Comparison of ENCODE assay signal across 13 cellular contexts in genomic region chr4:7867701-7868429, GRCh38.
DNase-seq lines count a peak whose midpoint lies in the region; ATAC-seq and TF ChIP-seq lines count a peak whose summit lies in the region.
"Had no signal": no experiment of that assay in that cellular context is flagged by ENCODE, and none has a peak within 500 bp of the region (broad histone marks: within the 10 kb centered on the region; RNA-seq: fewer than 3 reads in every experiment).

No MANE protein-coding gene starts in this region.

- H3K27me3 ChIP-seq in IMR-90 (ENCODE audit: control insufficient read depth, insufficient read depth, low read length) (no peaks in the 10 kb centered on the region), adipocyte (replicated peaks; ENCODE audit: control insufficient read depth, insufficient read depth, low read length) (no peaks in the 10 kb centered on the region), mesenchymal stem cell (ENCODE audit: control insufficient read depth in 1 of 2, insufficient read depth in 1 of 2, low read length in 2 of 2) (no peaks in the 10 kb centered on the region), gastrocnemius medialis (no peaks in the 10 kb centered on the region), transverse colon (no peaks in the 10 kb centered on the region)

- peaks cover 6% of the 10 kb centered on the region for H3K9me3 Mint-ChIP-seq in activated T-cell treated with anti-CD3 and anti-CD28 coated beads, Interleukin-2, amount 50 U/mL, for 24 hours

- BruUV-seq in IMR-90 (replicated peaks; lab: Mats Ljungman, UMichigan) = no TSS peak

- no peak for DNase-seq in activated T-cell treated with anti-CD3 and anti-CD28 coated beads, Interleukin-2, amount 50 U/mL, for 24 hours
- DNase-seq in activated T-cell treated with anti-CD3 and anti-CD28 coated beads for 4 hours (no peak), IMR-90 (peak; percentile 73), adipocyte (ENCODE audit: low read depth) (no peak), mesenchymal stem cell (peak; percentile 34), activated gamma-delta T cell treated with Interleukin-2 at 50 U/mL for 16 hours (no peak), gastrocnemius medialis (no peak), transverse colon (no peak)
- DNase-seq: activated naive CD8-positive, alpha-beta T cell treated with anti-CD3 and anti-CD28 coated beads, Interleukin-2, amount 10 ng/mL, durations not matched to agents 7 days and 5 days; effector CD4-positive, alpha-beta T cell; heart right ventricle; lower lobe of right lung; nucleus accumbens had no signal

- no peaks in the 10 kb centered on the region for H3K27me3 Mint-ChIP-seq in activated T-cell treated with anti-CD3 and anti-CD28 coated beads, Interleukin-2, amount 50 U/mL, for 24 hours
- H3K27me3 Mint-ChIP-seq: activated naive CD8-positive, alpha-beta T cell treated with anti-CD3 and anti-CD28 coated beads, Interleukin-2, amount 10 ng/mL, durations not matched to agents 7 days and 5 days had no signal

- H2BK15ac ChIP-seq in IMR-90 (ENCODE audit: low read depth, low read length) = peak overlapping the region; percentile 88; the same call in 1 of the 3 replicates
- no peak overlapping the region for H2BK15ac ChIP-seq in mesenchymal stem cell (ENCODE audit: low read depth, poor library complexity, severe bottlenecking)

- POLR2A ChIA-PET in IMR-90 (lab: Charles Lee; ENCODE audit: unreplicated experiment) = no interaction called here

- peak; percentile 15; the same call in 1 of the 2 replicates for TF ChIP-seq RAD21 in IMR-90 (IDR thresholded peaks at IDR 0.05; ENCODE audit: low read length)

- peaks cover 50% of the 10 kb centered on the region for H3K36me3 ChIP-seq in IMR-90 (ENCODE audit: control insufficient read depth, insufficient read depth, low read length)
- H3K36me3 ChIP-seq in adipocyte (ENCODE audit: control insufficient read depth, insufficient read depth, low read length, severe bottlenecking) = peaks cover 52% of the 10 kb centered on the region
- H3K36me3 ChIP-seq in mesenchymal stem cell (ENCODE audit: control insufficient read depth in 1 of 2, insufficient read depth in 2 of 2, low read depth in 1 of 2, low read length in 2 of 2) = peaks cover 38 to 57% of the 10 kb centered on the region in 2 experiments
- peaks cover 0 to 10% of the 10 kb centered on the region in 2 donors for H3K36me3 ChIP-seq in gastrocnemius medialis
- peaks cover 0 to 10% (median 0%) of the 10 kb centered on the region in 4 donors for H3K36me3 ChIP-seq in transverse colon

- H2BK5ac ChIP-seq in IMR-90 (ENCODE audit: low read depth, low read length, poor library complexity, severe bottlenecking) (peak overlapping the region; percentile 90), mesenchymal stem cell (ENCODE audit: low read depth, low read length, poor library complexity, severe bottlenecking) (no peak overlapping the region)

- peak overlapping the region; percentile 90 for H2AK5ac ChIP-seq in IMR-90 (ENCODE audit: low read depth, low read length)
- peak overlapping the region; percentile 6 for H2AK5ac ChIP-seq in mesenchymal stem cell (ENCODE audit: low read length, severe bottlenecking)

- peaks cover 18% of the 10 kb centered on the region; the same call in 1 of the 2 replicates for H4K20me1 ChIP-seq in IMR-90 (ENCODE audit: insufficient read depth, low read length)

- H3K9me3 ChIP-seq in IMR-90 (ENCODE audit: control insufficient read depth, insufficient read depth, low read length) (no peaks in the 10 kb centered on the region), adipocyte (ENCODE audit: control insufficient read depth, low read length) (no peaks in the 10 kb centered on the region), mesenchymal stem cell (ENCODE audit: control insufficient read depth, low read length) (no peaks in the 10 kb centered on the region), gastrocnemius medialis (no peaks in the 10 kb centered on the region), transverse colon (no peaks in the 10 kb centered on the region)
- H3K9me3 ChIP-seq: heart right ventricle, lower lobe of right lung had no signal

- TF ChIP-seq EP300 in transverse colon (IDR thresholded peaks at IDR 0.05; ENCODE audit: low read depth) = no peak

- H3K36me3 Mint-ChIP-seq in activated T-cell treated with anti-CD3 and anti-CD28 coated beads, Interleukin-2, amount 50 U/mL, for 24 hours (ENCODE audit: low read depth) = peaks cover 44% of the 10 kb centered on the region

- H3K79me1 ChIP-seq in IMR-90 (ENCODE audit: low read depth in 1 of 2, low read length in 2 of 2) (peaks cover 21 to 86% of the 10 kb centered on the region in 2 experiments), mesenchymal stem cell (replicated peaks; ENCODE audit: low read length, poor library complexity, severe bottlenecking) (peaks cover 29% of the 10 kb centered on the region)

- H2BK120ac ChIP-seq in IMR-90 (ENCODE audit: low read depth, low read length) (peak overlapping the region; percentile 87), mesenchymal stem cell (ENCODE audit: low read depth, low read length) (no peak overlapping the region)

- TF ChIP-seq POLR2A in IMR-90 (IDR thresholded peaks at IDR 0.05; ENCODE audit: low read depth, low read length) (no peak), gastrocnemius medialis (IDR thresholded peaks at IDR 0.05) (no peak), transverse colon (IDR thresholded peaks at IDR 0.05) (no peak)

- 10% methylated on average over 4 of the region's 8 CpGs; no CpG with 5 or more reads in 1 of the 2 experiments for WGBS in IMR-90 (ENCODE audit: extremely low coverage in 2 of 2, insufficient read length in 1 of 2), 2 experiments
- 16% methylated on average over 5 of the region's 8 CpGs for WGBS in mesenchymal stem cell
- 53 to 91% methylated on average over 4 to 8 of the region's 8 CpGs for WGBS in transverse colon (ENCODE audit: low coverage in 1 of 2), 2 donors

- peak overlapping the region; percentile 12 for H2AK9ac ChIP-seq in IMR-90 (replicated peaks; ENCODE audit: low read depth, low read length, poor library complexity)

- H3K4me1 Mint-ChIP-seq in activated T-cell treated with anti-CD3 and anti-CD28 coated beads, Interleukin-2, amount 50 U/mL, for 24 hours (ENCODE audit: low read depth) = peaks cover 26% of the 10 kb centered on the region

- H2BK12ac ChIP-seq in mesenchymal stem cell (ENCODE audit: low read length in 2 of 2) = no peak overlapping the region

- intact Hi-C loops in IMR-90 (cut with micrococcal nuclease) = loop anchor here (2.0 to 5.0 kb wide), 2 partner anchors 37 to 741 kb away; no protein-coding TSS in a partner anchor
- intact Hi-C loops in gastrocnemius medialis (cut with DNase I; ENCODE audit: low total_unique reads) = no loop called here
- intact Hi-C loops in transverse colon (cut with DNase I; ENCODE audit: low total_unique reads) = no loop called here

- H4K91ac ChIP-seq in IMR-90 (ENCODE audit: insufficient read depth, low read depth, low read length) = peak overlapping the region; percentile 84
- no peak overlapping the region for H4K91ac ChIP-seq in mesenchymal stem cell (ENCODE audit: low read length)

- dilution Hi-C loops in IMR-90 (cut with HindIII; ENCODE audit: low sequenced_read_pairs, unreplicated experiment) = no loop called here

- H2AFZ ChIP-seq in IMR-90 (replicated peaks; ENCODE audit: low read length, poor library complexity) = no peak overlapping the region
- H2AFZ ChIP-seq in mesenchymal stem cell (ENCODE audit: low read depth, low read length) = no peak overlapping the region

- peak overlapping the region; percentile 68 for H2BK20ac ChIP-seq in IMR-90 (ENCODE audit: low read depth, low read length)

- peak overlapping the region; percentile 51; the same call in 1 of the 2 replicates for H3K56ac ChIP-seq in IMR-90 (ENCODE audit: extremely low read depth, insufficient read depth, low read length)

- H3K27ac ChIP-seq in IMR-90 (ENCODE audit: insufficient read depth, low read length) (peak overlapping the region; percentile 74), mesenchymal stem cell (ENCODE audit: low read length, poor library complexity, severe bottlenecking) (no peak overlapping the region), gastrocnemius medialis (no peak overlapping the region), transverse colon (peak overlapping the region in 1 of 4 donors; percentile 14)
- H3K27ac ChIP-seq: lower lobe of right lung had no signal

- H3K27ac Mint-ChIP-seq in activated T-cell treated with anti-CD3 and anti-CD28 coated beads, Interleukin-2, amount 50 U/mL, for 24 hours = peak overlapping the region; percentile 85

- H3K14ac ChIP-seq in IMR-90 (replicated peaks; ENCODE audit: low read depth, low read length) (peak overlapping the region; percentile 83), mesenchymal stem cell (ENCODE audit: low read length in 2 of 2) (no peak overlapping the region)

- H3K4me1 ChIP-seq in IMR-90 (ENCODE audit: control insufficient read depth, insufficient read depth, low read length) = peaks cover 30% of the 10 kb centered on the region
- peaks cover 42% of the 10 kb centered on the region for H3K4me1 ChIP-seq in adipocyte (ENCODE audit: control insufficient read depth, insufficient read depth, low read length)
- H3K4me1 ChIP-seq in mesenchymal stem cell (ENCODE audit: control insufficient read depth, insufficient read depth, low read depth, low read length) = peaks cover 17% of the 10 kb centered on the region
- H3K4me1 ChIP-seq in gastrocnemius medialis = peaks cover 21 to 24% of the 10 kb centered on the region in 2 donors
- peaks cover 0 to 23% (median 4%) of the 10 kb centered on the region in 4 donors for H3K4me1 ChIP-seq in transverse colon

- H3K4ac ChIP-seq in IMR-90 (ENCODE audit: low read depth, low read length) = peak overlapping the region; percentile 84
- no peak overlapping the region for H3K4ac ChIP-seq in mesenchymal stem cell (ENCODE audit: low read depth in 1 of 2, low read length in 2 of 2)

- TF ChIP-seq CTCF in IMR-90 (conservative IDR thresholded peaks at IDR 0.05; ENCODE audit: low read depth, low read length) = no peak
- TF ChIP-seq CTCF in gastrocnemius medialis (IDR thresholded peaks at IDR 0.05 in 4 of 5, conservative IDR thresholded peaks at IDR 0.05 in 1 of 5) = no peak
- TF ChIP-seq CTCF in transverse colon (IDR thresholded peaks at IDR 0.05) = no peak

- H4K8ac ChIP-seq in IMR-90 (ENCODE audit: low read depth in 2 of 2, low read length in 2 of 2) (peak overlapping the region; percentile 35 to 90; a peak in 3 of 4 replicates), mesenchymal stem cell (ENCODE audit: low read length) (no peak overlapping the region)

- peak overlapping the region; percentile 61; the same call in 1 of the 2 replicates for H3K18ac ChIP-seq in IMR-90 (ENCODE audit: low read depth, low read length)
- H3K18ac ChIP-seq in mesenchymal stem cell (ENCODE audit: low read depth in 1 of 2, low read length in 2 of 2) = no peak overlapping the region

- H3K4me2 ChIP-seq in IMR-90 (ENCODE audit: low read depth, low read length) = peak overlapping the region; percentile 11; the same call in 1 of the 2 replicates
- no peak overlapping the region for H3K4me2 ChIP-seq in mesenchymal stem cell (ENCODE audit: low read length, poor library complexity, severe bottlenecking)

- ATAC-seq in IMR-90 (ENCODE audit: low read depth) = peak; percentile 58
- no peak for ATAC-seq in gastrocnemius medialis
- ATAC-seq: heart right ventricle, lower lobe of right lung had no signal

- CTCF ChIA-PET in IMR-90 (lab: Yijun Ruan, JAX) = interaction anchor here (0.6 to 0.9 kb wide), 2 partner anchors 9 to 57 kb away, joined by 3 to 4 read pairs; no protein-coding TSS in a partner anchor

- H4K5ac ChIP-seq in IMR-90 (ENCODE audit: low read depth, low read length) = peak overlapping the region; percentile 44; the same call in 1 of the 2 replicates

- H3K4me3 Mint-ChIP-seq in activated T-cell treated with anti-CD3 and anti-CD28 coated beads, Interleukin-2, amount 50 U/mL, for 24 hours = peak overlapping the region; percentile 0

- H3K9me1 ChIP-seq in IMR-90 (ENCODE audit: insufficient read depth, low read length) = peaks cover 22% of the 10 kb centered on the region

- H3K23ac ChIP-seq in IMR-90 (ENCODE audit: low read depth, low read length) (peak overlapping the region; percentile 74; the same call in 1 of the 2 replicates), mesenchymal stem cell (ENCODE audit: low read length in 2 of 2) (no peak overlapping the region)

- in situ Hi-C loops in IMR-90 (cut with MboI; ENCODE audit: low sequenced_read_pairs) (no loop called here), gastrocnemius medialis (cut with MboI; ENCODE audit: low sequenced_read_pairs in 4 of 4) (no loop called here), transverse colon (cut with MboI; ENCODE audit: low pct_ligation_motif_present in 1 of 4, low pct_unique_long_range_greater_than_20kb in 1 of 4, low sequenced_read_pairs in 3 of 4) (no loop called here)

- H3K4me3 ChIP-seq in IMR-90 (ENCODE audit: insufficient read depth, low read depth, low read length) (no peak overlapping the region), adipocyte (ENCODE audit: low read length) (no peak overlapping the region), mesenchymal stem cell (ENCODE audit: insufficient read depth in 1 of 2, low read depth in 1 of 2, low read length in 2 of 2) (no peak overlapping the region), gastrocnemius medialis (no peak overlapping the region), transverse colon (no peak overlapping the region)
- H3K4me3 ChIP-seq: heart right ventricle, lower lobe of right lung had no signal

- peak overlapping the region; percentile 37; the same call in 1 of the 2 replicates for H3K9ac ChIP-seq in IMR-90 (ENCODE audit: low read depth, low read length)
- peak overlapping the region; percentile 12 for H3K9ac ChIP-seq in adipocyte (ENCODE audit: low read length)
- H3K9ac ChIP-seq in mesenchymal stem cell (ENCODE audit: low read length) = peak overlapping the region; percentile 4

Comparison
In these comparisons a context has a peak if more than half of its experiments do, and no peak if none do; other contexts are left out.
1. DNase-seq: peak in IMR-90 (single experiment) and mesenchymal stem cell (single experiment); none in activated T-cell treated with anti-CD3 and anti-CD28 coated beads, Interleukin-2, amount 50 U/mL, for 24 hours (single experiment), activated T-cell treated with anti-CD3 and anti-CD28 coated beads for 4 hours (single experiment), adipocyte (single experiment), activated gamma-delta T cell treated with Interleukin-2 at 50 U/mL for 16 hours (single experiment), gastrocnemius medialis (0 of 2) and transverse colon (single experiment).
2. Peak in every context shown above with its lines, with median percentiles within 50 percentile points of each other: H3K9ac ChIP-seq.